Comparison of ENCODE assay signal across 7 cellular contexts in genomic region chr17:7252176-7253043, GRCh38. TPM values are rescaled to one million over a fixed set of nuclear protein-coding genes. Genes with fewer than 3 reads are reported as not detected.
A peak's percentile ranks its signal among the peaks of the same experiment; 100 is the strongest.
DNase-seq lines count a peak whose midpoint lies in the region; ATAC-seq and TF ChIP-seq lines count a peak whose summit lies in the region.

Gene ELP5, plus strand, starts transcription at chr17:7252215. Its CDS starts 336 bp downstream, at chr17:7252551.

- H3K9me2 ChIP-seq in hepatocyte (replicated peaks; ENCODE audit: insufficient read depth), result no peaks in the 10 kb centered on the region

- in situ Hi-C loops in astrocyte of the cerebellum (cut with HindIII; ENCODE audit: low sequenced_read_pairs), result no loop called here

- TF ChIP-seq EP300 in sigmoid colon (IDR thresholded peaks at IDR 0.05), result peak in 2 of 4 donors; percentile 38 to 41

- peak; percentile 90 for DNase-seq in NCI-H1436 (lab: John Stamatoyannopoulos, UW)
- DNase-seq in T-helper 17 cell, result peak; percentile 73 to 76 (median 75)
- DNase-seq in astrocyte of the cerebellum (ENCODE audit: low read depth), result peak; percentile 86
- DNase-seq in hepatocyte (ENCODE audit: low spot score), result peak; percentile 95
- peak; percentile 97 for DNase-seq in sigmoid colon

- 3% methylated on average over 38 of the region's 55 CpGs for WGBS in hepatocyte (ENCODE audit: low lambda C conversion rate, missing lambda C conversion rate)
- 0 to 1% methylated on average over 55 of the region's 55 CpGs for WGBS in sigmoid colon, 2 donors

- H3K9me3 ChIP-seq in T-helper 17 cell (ENCODE audit: control insufficient read depth, low read length, poor library complexity, severe bottlenecking) (no peaks in the 10 kb centered on the region), hepatocyte (ENCODE audit: low read depth) (no peaks in the 10 kb centered on the region), sigmoid colon (no peaks in the 10 kb centered on the region)

- H3K79me2 ChIP-seq in hepatocyte, result peaks cover 86% of the 10 kb centered on the region

- peak within 1 kb of the TSS; percentile 98 for H3K27ac Mint-ChIP-seq in T-helper 17 cell

- H3K27me3 ChIP-seq in hepatocyte (no peaks in the 10 kb centered on the region), sigmoid colon (no peaks in the 10 kb centered on the region)

- H3K27me3 Mint-ChIP-seq in T-helper 17 cell, result no peaks in the 10 kb centered on the region

- H3K4me3 ChIP-seq in astrocyte of the cerebellum (ENCODE audit: low read depth, low read length), result peak within 1 kb of the TSS; percentile 84
- peak within 1 kb of the TSS; percentile 91 for H3K4me3 ChIP-seq in hepatocyte
- peak within 1 kb of the TSS; percentile 79 to 99 (median 88) for H3K4me3 ChIP-seq in sigmoid colon

- H2AFZ ChIP-seq in hepatocyte, result peak within 1 kb of the TSS; percentile 94

- peak within 1 kb of the TSS; percentile 95 for H3K4me3 Mint-ChIP-seq in T-helper 17 cell

- no peak for TF ChIP-seq POLR2A in sigmoid colon (IDR thresholded peaks at IDR 0.05)

- H3K36me3 Mint-ChIP-seq in T-helper 17 cell (ENCODE audit: low read depth), result peaks cover 12% of the 10 kb centered on the region

- H3K27ac ChIP-seq in hepatocyte (peak within 1 kb of the TSS; percentile 98), sigmoid colon (peak within 1 kb of the TSS; percentile 97 to 99 (median 98))

- peaks cover 33% of the 10 kb centered on the region for H3K4me1 Mint-ChIP-seq in T-helper 17 cell

- H3K4me2 ChIP-seq in hepatocyte, result peak within 1 kb of the TSS; percentile 92

- TF ChIP-seq CTCF in astrocyte of the cerebellum (IDR thresholded peaks at IDR 0.05; ENCODE audit: low read depth, low read length, missing control alignments), result no peak
- peak; percentile 46 for TF ChIP-seq CTCF in hepatocyte (IDR thresholded peaks at IDR 0.05; ENCODE audit: poor library complexity)
- no peak for TF ChIP-seq CTCF in sigmoid colon (IDR thresholded peaks at IDR 0.05)

- H4K20me1 ChIP-seq in hepatocyte (ENCODE audit: insufficient read depth, poor library complexity, severe bottlenecking), result peaks cover 7% of the 10 kb centered on the region

- peaks cover 15% of the 10 kb centered on the region for H3K4me1 ChIP-seq in hepatocyte (ENCODE audit: insufficient read depth)
- H3K4me1 ChIP-seq in sigmoid colon, result peaks cover 0 to 43% (median 35%) of the 10 kb centered on the region in 4 donors

- H3K36me3 ChIP-seq in hepatocyte (replicated peaks; ENCODE audit: insufficient read depth, low read depth) (no peaks in the 10 kb centered on the region), sigmoid colon (peaks cover 5 to 35% (median 22%) of the 10 kb centered on the region in 4 donors)

- ATAC-seq in GM18499 (IDR thresholded peaks at IDR 0.05; ENCODE audit: insufficient read depth, unreplicated experiment), result peak; percentile 32
- peak; percentile 60 for ATAC-seq in HG02840 (IDR thresholded peaks at IDR 0.05; ENCODE audit: low FRiP score, unreplicated experiment)
- ATAC-seq in T-helper 17 cell, result peak; percentile 59

- intact Hi-C loops in sigmoid colon (cut with DNase I), result loop anchor here (2.0 to 10.0 kb wide), 2 partner anchors 28 to 312 kb away; partner anchors contain the start of genes SENP3 and SLC2A4

RNA-seq across cellular contexts. Expression of gene ELP5, which starts in this region (rescaled TPM):
- total RNA-seq in T-helper 17 cell (10 to 100 TPM; 43.0 to 51.0 TPM), hepatocyte (30.4 and 30.6 TPM in 2 replicates), sigmoid colon (10 to 100 TPM; 28.4 to 40.0 (median 34.2) TPM)
- polyA plus RNA-seq in hepatocyte (38.0 and 49.6 TPM in 2 replicates), sigmoid colon (10 to 100 TPM; 32.4 to 70.9 (median 42.9) TPM)

Comparison
In these comparisons a context has a peak if more than half of its experiments do, and no peak if none do; other contexts are left out.
1. Peak in every context shown above with its lines: DNase-seq, ATAC-seq, H3K4me3 ChIP-seq and H3K27ac ChIP-seq.